In genomic region chr12:8949525-8950286, GRCh38 we compare ENCODE assay signal across 8 cellular contexts. TPM values are rescaled to one million over a fixed set of nuclear protein-coding genes. Genes with fewer than 3 reads are reported as not detected.
DNase-seq lines count a peak whose midpoint lies in the region; ATAC-seq, FAIRE-seq and TF ChIP-seq lines count a peak whose summit lies in the region.

TSS of gene M6PR (minus strand) at chr12:8949645. CDS start at chr12:8946404, 3,241 bp downstream.

- FAIRE-seq in urothelium cell line (lab: Jason Lieb, UNC): peak; percentile 73

- no peaks in the 10 kb centered on the region for H3K9me3 ChIP-seq in right atrium auricular region
- H3K9me3 ChIP-seq in psoas muscle: no peaks in the 10 kb centered on the region

- H3K4me1 ChIP-seq in right atrium auricular region (peaks cover 0 to 27% of the 10 kb centered on the region in 2 donors), psoas muscle (peaks cover 24% of the 10 kb centered on the region)

- intact Hi-C loops in T-helper 2 cell treated with Interferon-gamma antibody and Interleukin-4, amounts not matched to agents 100 ng/mL and 5 ng/mL, for 36 hours (cut with micrococcal nuclease): loop anchor here (1.0 to 2.0 kb wide), 3 partner anchors 35 to 867 kb away; partner anchors contain the start of genes NECAP1 and PHC1
- intact Hi-C loops in psoas muscle (cut with DNase I): loop anchor here (2.0 to 5.0 kb wide), 3 partner anchors 37 to 89 kb away; partner anchors contain the start of gene PHC1 (in 1 of the 2)

- WGBS in psoas muscle, 3 donors: 0 to 1% (median 0%) methylated on average over 58 of the region's 58 CpGs

- peak; percentile 85 for ATAC-seq in GM18502 (IDR thresholded peaks at IDR 0.05; ENCODE audit: poor library complexity, unreplicated experiment)
- ATAC-seq in HG02970 (IDR thresholded peaks at IDR 0.05; ENCODE audit: low FRiP score, unreplicated experiment): peak; percentile 85
- ATAC-seq in psoas muscle: peak; percentile 95 to 97 (median 96)

- TF ChIP-seq CTCF in right atrium auricular region (IDR thresholded peaks at IDR 0.05): peak in 1 of 2 donors; percentile 67
- peak; percentile 61 for TF ChIP-seq CTCF in psoas muscle (IDR thresholded peaks at IDR 0.05)

- H3K4me3 ChIP-seq in right atrium auricular region (peak within 1 kb of the TSS; percentile 76 to 79), psoas muscle (peak within 1 kb of the TSS; percentile 80)

- H3K36me3 ChIP-seq in right atrium auricular region: peaks cover 16% of the 10 kb centered on the region
- peaks cover 0 to 37% of the 10 kb centered on the region in 2 donors for H3K36me3 ChIP-seq in psoas muscle (ENCODE audit: insufficient read depth in 1 of 2, low read depth in 1 of 2)

- no peaks in the 10 kb centered on the region for H3K27me3 ChIP-seq in right atrium auricular region
- no peaks in the 10 kb centered on the region for H3K27me3 ChIP-seq in psoas muscle (ENCODE audit: insufficient read depth in 3 of 3, low read length in 2 of 3)

- H3K27ac ChIP-seq in right atrium auricular region (peak within 1 kb of the TSS; percentile 93 to 99), psoas muscle (peak within 1 kb of the TSS; percentile 99)

- peak; percentile 91 for DNase-seq in NCI-H187 treated with DMSO at 0.1 percent for 48 hours (lab: John Stamatoyannopoulos, UW)
- DNase-seq in anterior cingulate cortex (lab: John Stamatoyannopoulos, UW): peak; percentile 78 to 100 (median 98)
- DNase-seq in right atrium auricular region (ENCODE audit: low spot score): peak; percentile 95
- DNase-seq in psoas muscle: peak; percentile 93 to 97
- peak; percentile 99 for DNase-seq in urothelium cell line (ENCODE audit: low spot score)

RNA-seq across cellular contexts. Expression of gene M6PR, which starts in this region (rescaled TPM):
- total RNA-seq in T-helper 2 cell treated with Interferon-gamma antibody and Interleukin-4, amounts not matched to agents 100 ng/mL and 5 ng/mL, for 36 hours: 215 and 216 TPM in 2 replicates
- 100 to 1,000 TPM; 101 to 112 TPM for total RNA-seq in right atrium auricular region
- total RNA-seq in psoas muscle: 10 to 100 TPM; 45.8 to 85.0 (median 62.6) TPM
- 100 to 1,000 TPM in 1 of 3 donors, 10 to 100 TPM in 2; 45.0 to 102 (median 93.5) TPM for polyA plus RNA-seq in psoas muscle

Comparison
In these comparisons a context has a peak if more than half of its experiments do, and no peak if none do; other contexts are left out.
1. Peak in every context shown above with its lines: DNase-seq, ATAC-seq, H3K4me3 ChIP-seq and H3K27ac ChIP-seq.